In genomic region chr12:131836714-131837397, GRCh38 we compare ENCODE assay signal across 22 cellular contexts. TPM values are rescaled to one million over a fixed set of nuclear protein-coding genes. Genes with fewer than 3 reads are reported as not detected.
DNase-seq lines count a peak whose midpoint lies in the region; ATAC-seq, FAIRE-seq and TF ChIP-seq lines count a peak whose summit lies in the region.
"Had no signal": no experiment of that assay in that cellular context is flagged by ENCODE, and none has a peak within 500 bp of the region (broad histone marks: within the 10 kb centered on the region; RNA-seq: fewer than 3 reads in every experiment).

No MANE protein-coding gene starts in this region.

- TF ChIP-seq EP300 in K562 (IDR thresholded peaks at IDR 0.05; ENCODE audit: low read length) (no peak), sigmoid colon (IDR thresholded peaks at IDR 0.05) (no peak)

- no peak for TF ChIP-seq RAD21 in K562 (CRISPR knock-in tag; conservative IDR thresholded peaks at IDR 0.05 in 1 of 2, IDR thresholded peaks at IDR 0.05 in 1 of 2)

- WGBS in K562 (ENCODE audit: insufficient coverage, low coverage, missing lambda C conversion rate), result 40% methylated on average over 13 of the region's 13 CpGs
- 87 to 88% methylated on average over 13 of the region's 13 CpGs for WGBS in sigmoid colon, 2 donors

- TF ChIP-seq POLR2A in K562 (conservative IDR thresholded peaks at IDR 0.05), result no peak
- no peak for TF ChIP-seq POLR2A in sigmoid colon (IDR thresholded peaks at IDR 0.05)
- TF ChIP-seq POLR2A in H54 (IDR thresholded peaks at IDR 0.05; ENCODE audit: low read depth, low read length), result no peak

- H3K36me3 ChIP-seq in NT2/D1 (ENCODE audit: insufficient read depth, insufficient read length, low read length) (peaks cover 25% of the 10 kb centered on the region), K562 (ENCODE audit: control insufficient read depth, insufficient read depth, low read length) (no peaks in the 10 kb centered on the region), kidney (ENCODE audit: control insufficient read depth in 1 of 2, insufficient read depth in 2 of 2, low read length in 2 of 2) (no peaks in the 10 kb centered on the region), sigmoid colon (no peaks in the 10 kb centered on the region)
- H3K36me3 ChIP-seq: BE2C had no signal

- intact Hi-C loops in K562 (cut with micrococcal nuclease), result loop anchor here (2.0 to 10.0 kb wide), 4 partner anchors 112 to 1072 kb away; partner anchors contain the start of gene EP400
- intact Hi-C loops in kidney (cut with DNase I), result no loop called here
- intact Hi-C loops in sigmoid colon (cut with DNase I), result loop anchor here (10.0 kb wide), 1 partner anchor 732 kb away; no protein-coding TSS in a partner anchor

- in situ Hi-C loops in K562 (cut with MboI), result loop anchor here (10.0 kb wide), 1 partner anchor 732 kb away; no protein-coding TSS in a partner anchor

- CTCF ChIA-PET in K562 (lab: Yijun Ruan, JAX; ENCODE audit: low intra/inter-chr PET ratio), result interaction anchor here (0.6 to 1.2 kb wide), 9 partner anchors 112 to 752 kb away, joined by 3 to 8 read pairs (median 4); no protein-coding TSS in a partner anchor

- peaks cover 23% of the 10 kb centered on the region; the same call in 1 of the 2 replicates for H4K20me1 ChIP-seq in K562 (replicated peaks; ENCODE audit: control insufficient read depth, insufficient read depth, low read length)

- ATAC-seq in K562, result no peak
- ATAC-seq in GM21529 (IDR thresholded peaks at IDR 0.05; ENCODE audit: unreplicated experiment), result no peak

- no peak overlapping the region for H3K4me2 ChIP-seq in K562 (ENCODE audit: insufficient read depth, low read length)

- H3K79me2 ChIP-seq in K562 (ENCODE audit: control insufficient read depth, insufficient read depth, low read length), result no peaks in the 10 kb centered on the region

- peak overlapping the region; percentile 32 for H3K9ac ChIP-seq in NT2/D1 (ENCODE audit: insufficient read length, low read depth)
- peak overlapping the region in 1 of 2 experiments; percentile 2; a peak in 2 of 4 replicates for H3K9ac ChIP-seq in K562 (ENCODE audit: insufficient read depth in 1 of 2, low read depth in 2 of 2, low read length in 2 of 2)
- H3K9ac ChIP-seq in kidney (ENCODE audit: low read length in 2 of 2), result no peak overlapping the region
- H3K9ac ChIP-seq: GM23248 had no signal

- no TSS peak for BruUV-seq in K562 (replicated peaks; lab: Mats Ljungman, UMichigan)

- DNase-seq in NT2/D1 (ENCODE audit: low read depth, low spot score) (no peak), K562 (ENCODE audit: extremely low read depth in 1 of 4, low spot score in 3 of 4) (no peak), kidney (peak; percentile 59), sigmoid colon (peak; percentile 64), H54 (ENCODE audit: insufficient read length, low spot score) (no peak), NCI-H2029 (lab: John Stamatoyannopoulos, UW) (no peak)
- DNase-seq: C1 segment of cervical spinal cord; CD4-positive, CD25-positive, alpha-beta regulatory T cell; CD8-positive, alpha-beta memory T cell; COR-L47; DMS 273 treated with DMSO at 0.1 percent for 48 hours; DMS53; EL; HCEC 1CT had no signal

- no peak overlapping the region for H3K27ac ChIP-seq in K562 (ENCODE audit: extremely low read depth, low read depth, low read length)
- no peak overlapping the region for H3K27ac ChIP-seq in kidney (ENCODE audit: low read depth in 2 of 2, low read length in 2 of 2)
- no peak overlapping the region for H3K27ac ChIP-seq in sigmoid colon
- H3K27ac ChIP-seq: GM23248, HL-60 had no signal

- H3K9me3 ChIP-seq in NT2/D1 (ENCODE audit: insufficient read depth, low read length) (no peaks in the 10 kb centered on the region), K562 (replicated peaks; ENCODE audit: control insufficient read depth, insufficient read depth, low read depth, low read length) (no peaks in the 10 kb centered on the region), kidney (ENCODE audit: control insufficient read depth in 1 of 2, low read length in 2 of 2) (no peaks in the 10 kb centered on the region), sigmoid colon (no peaks in the 10 kb centered on the region)
- H3K9me3 ChIP-seq: BE2C had no signal

- no peak overlapping the region for H3K4me3 ChIP-seq in NT2/D1 (ENCODE audit: insufficient read length, low read depth)
- no peak overlapping the region for H3K4me3 ChIP-seq in K562
- no peak overlapping the region for H3K4me3 ChIP-seq in kidney (ENCODE audit: low read length in 2 of 2)
- no peak overlapping the region for H3K4me3 ChIP-seq in sigmoid colon
- H3K4me3 ChIP-seq: GM12878, GM23248 had no signal

- FAIRE-seq in K562 (lab: Jason Lieb, UNC) (no peak), kidney (lab: Jason Lieb, UNC) (no peak), H54 (lab: Jason Lieb, UNC) (no peak)
- FAIRE-seq: A204.1, GM12878, GM19239, HTR-8/SVneo had no signal

- no peaks in the 10 kb centered on the region for H3K9me1 ChIP-seq in K562 (ENCODE audit: control insufficient read depth, insufficient read depth, low read length)

- POLR2A ChIA-PET in K562 (lab: Yijun Ruan, JAX), result interaction anchor here (1.4 kb wide), 1 partner anchor 11 kb away, joined by 4 read pairs; no protein-coding TSS in a partner anchor

- no peak overlapping the region for H2AFZ ChIP-seq in K562 (ENCODE audit: low read depth, low read length)
- H2AFZ ChIP-seq: GM23248 had no signal

- no peak for TF ChIP-seq CTCF in K562 (IDR thresholded peaks at IDR 0.05 in 2 of 3, conservative IDR thresholded peaks at IDR 0.05 in 1 of 3; ENCODE audit: insufficient read depth in 2 of 3, low read depth in 1 of 3, low read length in 3 of 3)
- no peak for TF ChIP-seq CTCF in kidney (IDR thresholded peaks at IDR 0.05; ENCODE audit: borderline replicate concordance, extremely low read depth, insufficient read depth)
- no peak for TF ChIP-seq CTCF in sigmoid colon (IDR thresholded peaks at IDR 0.05)

- H3K27me3 ChIP-seq in NT2/D1 (ENCODE audit: insufficient read depth, insufficient read length) (no peaks in the 10 kb centered on the region), K562 (ENCODE audit: control insufficient read depth in 2 of 2, insufficient read depth in 2 of 2, low read length in 2 of 2) (no peaks in the 10 kb centered on the region), sigmoid colon (peaks cover 12 to 61% (median 37%) of the 10 kb centered on the region in 3 donors)

- H3K4me1 ChIP-seq in NT2/D1 (ENCODE audit: insufficient read depth, insufficient read length), result peaks cover 16% of the 10 kb centered on the region
- peaks cover 0 to 59% of the 10 kb centered on the region in 2 experiments; a peak in 3 of 5 replicates for H3K4me1 ChIP-seq in K562 (replicated peaks in 1 of 2; ENCODE audit: control insufficient read depth in 2 of 2, insufficient read depth in 2 of 2, low read length in 2 of 2)
- no peaks in the 10 kb centered on the region for H3K4me1 ChIP-seq in kidney (ENCODE audit: control insufficient read depth in 1 of 2, insufficient read depth in 1 of 2, low read depth in 1 of 2, low read length in 2 of 2)
- peaks cover 0 to 9% (median 3%) of the 10 kb centered on the region in 4 donors for H3K4me1 ChIP-seq in sigmoid colon

TF ChIP-seq in K562, 482 proteins besides CTCF, POLR2A, EP300 and RAD21 (continues in another document):
- no peak for TF ChIP-seq MAZ (CRISPR knock-in tag; conservative IDR thresholded peaks at IDR 0.05 in 1 of 2, IDR thresholded peaks at IDR 0.05 in 1 of 2)
- no peak for TF ChIP-seq ZNF431 (CRISPR knock-in tag; IDR thresholded peaks at IDR 0.05)

RNA-seq across cellular contexts. Expression of gene MMP17, which starts 8.7 kb away (rescaled TPM):
- total RNA-seq in K562 (2011; cell fraction: chromatin; rRNA removed; ENCODE audit: low replicate concordance), result 65.7 and 167 TPM in 2 replicates
- total RNA-seq in K562 (2011; cell fraction: nucleolus; rRNA removed), result 84.0 and 92.2 TPM in 2 replicates
- total RNA-seq in K562 (2011; cell fraction: nucleoplasm; rRNA removed), result 68.9 and 73.7 TPM in 2 replicates
- 12.7 and 17.5 TPM in 2 replicates for total RNA-seq in K562 (2014; rRNA removed)
- total RNA-seq in K562 (2014; rRNA removed; fragmentation: Illumina TruSeq; extraction: Trizol), result 0.93 and 1.1 TPM in 2 replicates
- total RNA-seq in K562 (2015; rRNA removed; fragmentation: Illumina TruSeq; extraction: Trizol), result 4.0 and 4.6 TPM in 2 replicates
- total RNA-seq in K562 (2021), result 18.0 and 20.1 TPM in 2 replicates
- polyA plus RNA-seq in K562 (2011; rRNA removed), result 17.1 and 57.8 TPM in 2 replicates
- 29.3 and 39.3 TPM in 2 replicates for polyA plus RNA-seq in K562 (2011; cell fraction: cytosol; rRNA removed)
- polyA plus RNA-seq in K562 (2011; cell fraction: nucleus; rRNA removed), result 170 and 193 TPM in 2 replicates
- 17.2 and 26.5 TPM in 2 replicates for polyA plus RNA-seq in K562 (2012)
- 5.0 and 11.6 TPM in 2 replicates for polyA plus RNA-seq in K562 (2014; fragmentation: Illumina TruSeq; extraction: Trizol)
- not detected for polyA plus RNA-seq in K562 (2014; fragmentation: Nextera tagmentation; extraction: Ambion mirVana)
- 21.2 and 24.1 TPM in 2 replicates for polyA plus RNA-seq in K562 (2014; rRNA removed)
- polyA minus RNA-seq in K562 (2011; rRNA and poly(A)+ RNA removed), result 4.9 and 7.1 TPM in 2 replicates
- 13.5 and 30.6 TPM in 2 replicates for polyA minus RNA-seq in K562 (2011; cell fraction: cytosol; rRNA and poly(A)+ RNA removed)
- polyA minus RNA-seq in K562 (2011; cell fraction: nucleus; rRNA and poly(A)+ RNA removed), result 25.7 and 56.9 TPM in 2 replicates
- total RNA-seq in kidney, result 3.2 TPM
- polyA plus RNA-seq in kidney (ENCODE audit: insufficient read depth, low read depth, low replicate concordance), result 0.82 TPM
- total RNA-seq in sigmoid colon, result 1 to 10 TPM; 2.7 to 7.1 (median 4.9) TPM
- polyA plus RNA-seq in sigmoid colon, result 1 to 10 TPM in 1 of 3 donors, under 1 TPM in 1, not detected in 1; 0.60 to 6.8 TPM
- total RNA-seq: CD4-positive, CD25-positive, alpha-beta regulatory T cell had no signal
- polyA plus RNA-seq: CD8-positive, alpha-beta memory T cell had no signal

RNA-seq across cellular contexts. Expression of gene ULK1, which starts 57.6 kb away (rescaled TPM):
- total RNA-seq in K562 (2011; cell fraction: chromatin; rRNA removed; ENCODE audit: low replicate concordance), result 40.7 and 125 TPM in 2 replicates
- 72.5 and 83.8 TPM in 2 replicates for total RNA-seq in K562 (2011; cell fraction: nucleolus; rRNA removed)
- 47.5 and 50.5 TPM in 2 replicates for total RNA-seq in K562 (2011; cell fraction: nucleoplasm; rRNA removed)
- total RNA-seq in K562 (2014; rRNA removed), result 4.2 and 5.6 TPM in 2 replicates
- total RNA-seq in K562 (2014; rRNA removed; fragmentation: Illumina TruSeq; extraction: Trizol), result 0.83 and 0.98 TPM in 2 replicates
- 2.0 and 3.6 TPM in 2 replicates for total RNA-seq in K562 (2015; rRNA removed; fragmentation: Illumina TruSeq; extraction: Trizol)
- 17.3 and 29.4 TPM in 2 replicates for total RNA-seq in K562 (2021)
- polyA plus RNA-seq in K562 (2011; rRNA removed), result 3.2 and 6.2 TPM in 2 replicates
- polyA plus RNA-seq in K562 (2011; cell fraction: cytosol; rRNA removed), result 2.1 and 4.1 TPM in 2 replicates
- 62.1 and 86.4 TPM in 2 replicates for polyA plus RNA-seq in K562 (2011; cell fraction: nucleus; rRNA removed)
- polyA plus RNA-seq in K562 (2012), result 12.1 and 39.2 TPM in 2 replicates
- polyA plus RNA-seq in K562 (2014; fragmentation: Illumina TruSeq; extraction: Trizol), result 2.5 and 9.1 TPM in 2 replicates
- polyA plus RNA-seq in K562 (2014; fragmentation: Nextera tagmentation; extraction: Ambion mirVana), result under 1 TPM; 0.15 to 0.29 TPM
- polyA plus RNA-seq in K562 (2014; rRNA removed), result 13.2 and 16.9 TPM in 2 replicates
- polyA minus RNA-seq in K562 (2011; rRNA and poly(A)+ RNA removed), result 1.3 and 1.8 TPM in 2 replicates
- polyA minus RNA-seq in K562 (2011; cell fraction: cytosol; rRNA and poly(A)+ RNA removed), result 3.1 and 11.4 TPM in 2 replicates
- 15.5 and 15.9 TPM in 2 replicates for polyA minus RNA-seq in K562 (2011; cell fraction: nucleus; rRNA and poly(A)+ RNA removed)
- 33.4 TPM for total RNA-seq in kidney
- polyA plus RNA-seq in kidney (ENCODE audit: insufficient read depth, low read depth, low replicate concordance), result 11.4 TPM
- total RNA-seq in sigmoid colon, result 10 to 100 TPM; 13.2 to 29.1 (median 18.6) TPM
- 10 to 100 TPM in 1 of 3 donors, 1 to 10 TPM in 2; 5.3 to 17.5 (median 5.4) TPM for polyA plus RNA-seq in sigmoid colon

Comparison
In these comparisons a context has a peak if more than half of its experiments do, and no peak if none do; other contexts are left out.
1. DNase-seq: peak in kidney (single experiment) and sigmoid colon (single experiment); none in NT2/D1 (single experiment), K562 (0 of 4), H54 (single experiment) and NCI-H2029 (single experiment).